In the genomic region with DNA sequence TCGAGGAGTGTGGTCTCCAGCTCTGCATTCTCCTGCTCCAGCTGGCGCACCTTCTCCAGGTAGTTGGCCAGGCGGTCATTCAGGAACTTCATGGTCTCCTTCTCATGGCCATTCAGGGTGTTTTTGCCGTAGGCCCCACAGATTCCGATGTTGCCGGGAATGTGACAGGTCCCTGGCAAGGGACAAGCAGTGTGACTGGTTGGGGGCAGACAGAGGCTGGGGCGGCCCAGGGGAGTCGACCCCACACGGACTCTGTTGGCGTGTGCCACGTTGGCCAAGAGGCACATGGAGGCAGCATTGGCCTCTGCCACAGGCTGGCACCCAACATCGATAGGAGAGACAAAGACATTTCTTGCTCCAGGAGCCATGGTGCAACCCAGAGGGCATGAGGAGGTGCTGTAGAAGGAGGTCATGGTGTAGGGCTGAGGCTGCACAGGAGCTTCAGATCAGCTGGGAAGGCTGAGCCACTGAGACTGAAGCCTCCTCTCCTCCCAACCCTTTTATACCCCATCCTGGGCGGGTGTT, we compare ENCODE assay signal across 38 cellular contexts. TPM values are rescaled to one million over a fixed set of nuclear protein-coding genes. Genes with fewer than 3 reads are reported as not detected.
"Had no signal": no experiment of that assay in that cellular context is flagged by ENCODE, and none has a peak within 500 bp of the region (broad histone marks: within the 10 kb centered on the region; RNA-seq: fewer than 3 reads in every experiment).

A gene (minus strand): TSS at position 475 of the 525 bp plus-strand sequence. CDS start 62 bp downstream, at position 413.

- H3K27ac ChIP-seq: adrenal gland, body of pancreas, brain microvascular endothelial cell, breast epithelium, WERI-Rb-1 had no signal

- H3K27me3 Mint-ChIP-seq: activated CD4-positive, alpha-beta memory T cell treated with anti-CD3 and anti-CD28 coated beads, Interleukin-2, amount 10 ng/mL, durations not matched to agents 7 days and 5 days; activated naive CD8-positive, alpha-beta T cell treated with anti-CD3 and anti-CD28 coated beads for 36 hours; activated T-cell treated with anti-CD3 and anti-CD28 coated beads, Interleukin-2, amount 50 U/mL, for 24 hours had no signal

- H3K4me1 Mint-ChIP-seq: activated CD4-positive, alpha-beta memory T cell treated with anti-CD3 and anti-CD28 coated beads, Interleukin-2, amount 10 ng/mL, durations not matched to agents 7 days and 5 days; activated CD4-positive, alpha-beta T cell treated with anti-CD3 and anti-CD28 coated beads for 36 hours; activated CD4-positive, alpha-beta T cell treated with anti-CD3 and anti-CD28 coated beads, Interleukin-2, amount 10 ng/mL, durations not matched to agents 7 days and 5 days; activated CD8-positive, alpha-beta memory T cell treated with anti-CD3 and anti-CD28 coated beads, Interleukin-2, amount 10 ng/mL, durations not matched to agents 7 days and 5 days had no signal

- FAIRE-seq: astrocyte had no signal

- H3K27me3 ChIP-seq: adrenal gland, body of pancreas, brain microvascular endothelial cell, breast epithelium had no signal

- DNase-seq: activated CD4-positive, alpha-beta memory T cell treated with anti-CD3 and anti-CD28 coated beads, Interleukin-2, amount 10 ng/mL, durations not matched to agents 7 days and 5 days; activated CD4-positive, alpha-beta T cell treated with anti-CD3 and anti-CD28 coated beads for 1 hour; activated CD4-positive, alpha-beta T cell treated with anti-CD3 and anti-CD28 coated beads for 36 hours; activated CD4-positive, alpha-beta T cell treated with anti-CD3 and anti-CD28 coated beads for 48 hours; activated CD4-positive, alpha-beta T cell treated with anti-CD3 and anti-CD28 coated beads, Interleukin-2, amount 10 ng/mL, durations not matched to agents 7 days and 5 days; activated CD4-positive, alpha-beta T cell treated with anti-CD3 and anti-CD28 coated beads, Interleukin-2, amount 50 U/mL, for 48 hours; activated CD4-positive, CD25-positive, alpha-beta regulatory T cell; activated CD8-positive, alpha-beta memory T cell treated with anti-CD3 and anti-CD28 coated beads for 24 hours; activated CD8-positive, alpha-beta memory T cell treated with anti-CD3 and anti-CD28 coated beads, Interleukin-2, amount 10 ng/mL, durations not matched to agents 7 days and 5 days; activated CD8-positive, alpha-beta memory T cell treated with anti-CD3 and anti-CD28 coated beads, Interleukin-2, amount 50 U/mL, for 48 hours; activated CD8-positive, alpha-beta T cell treated with anti-CD3 and anti-CD28 coated beads, Interleukin-2, amount 10 ng/mL, durations not matched to agents 7 days and 5 days; activated effector memory CD4-positive, alpha-beta T cell treated with anti-CD3 and anti-CD28 coated beads, Interleukin-2, amount 50 U/mL, for 16 hours; activated gamma-delta T cell treated with Interleukin-2 at 50 U/mL for 16 hours; activated naive CD4-positive, alpha-beta T cell; activated naive CD4-positive, alpha-beta T cell treated with anti-CD3 and anti-CD28 coated beads for 36 hours; activated naive CD4-positive, alpha-beta T cell treated with anti-CD3 and anti-CD28 coated beads, Interleukin-2, amount 50 U/mL, for 16 hours; activated naive CD8-positive, alpha-beta T cell treated with anti-CD3 and anti-CD28 coated beads for 36 hours; activated T-cell treated with anti-CD3 and anti-CD28 coated beads, Interleukin-2, amount 50 U/mL, for 24 hours; activated T-cell treated with anti-CD3 and anti-CD28 coated beads, Interleukin-2, amount 50 U/mL, for 48 hours; adrenal gland; amniotic stem cell; aorta; body of pancreas; brain microvascular endothelial cell; central memory CD4-positive, alpha-beta T cell; T-cell; T-helper 2 cell; T-helper 9 cell; WERI-Rb-1 had no signal

- H3K4me3 Mint-ChIP-seq: activated CD4-positive, alpha-beta memory T cell treated with anti-CD3 and anti-CD28 coated beads, Interleukin-2, amount 10 ng/mL, durations not matched to agents 7 days and 5 days; activated CD4-positive, alpha-beta T cell treated with anti-CD3 and anti-CD28 coated beads for 36 hours; activated CD4-positive, alpha-beta T cell treated with anti-CD3 and anti-CD28 coated beads, Interleukin-2, amount 10 ng/mL, durations not matched to agents 7 days and 5 days; activated CD8-positive, alpha-beta memory T cell treated with anti-CD3 and anti-CD28 coated beads, Interleukin-2, amount 10 ng/mL, durations not matched to agents 7 days and 5 days; activated CD8-positive, alpha-beta T cell treated with anti-CD3 and anti-CD28 coated beads, Interleukin-2, amount 10 ng/mL, durations not matched to agents 7 days and 5 days; activated naive CD4-positive, alpha-beta T cell treated with anti-CD3 and anti-CD28 coated beads for 36 hours; activated naive CD8-positive, alpha-beta T cell treated with anti-CD3 and anti-CD28 coated beads for 36 hours; activated T-cell treated with anti-CD3 and anti-CD28 coated beads, Interleukin-2, amount 50 U/mL, for 24 hours; T-cell; T-helper 2 cell treated with Interferon-gamma antibody and Interleukin-4, amounts not matched to agents 5 μg/mL and 100 μg/mL, for 36 hours; WTC11 had no signal

- H3K4me1 ChIP-seq: adrenal gland, body of pancreas had no signal

- H3K9me3 ChIP-seq: adrenal gland, body of pancreas, breast epithelium had no signal

- H3K4me3 ChIP-seq: adrenal gland, body of pancreas, breast epithelium had no signal

- H3K36me3 ChIP-seq: adrenal gland, brain microvascular endothelial cell, breast epithelium, WERI-Rb-1 had no signal

- H3K27ac Mint-ChIP-seq: activated CD4-positive, alpha-beta memory T cell treated with anti-CD3 and anti-CD28 coated beads, Interleukin-2, amount 10 ng/mL, durations not matched to agents 7 days and 5 days; activated CD4-positive, alpha-beta T cell treated with anti-CD3 and anti-CD28 coated beads for 36 hours; activated CD4-positive, alpha-beta T cell treated with anti-CD3 and anti-CD28 coated beads, Interleukin-2, amount 10 ng/mL, durations not matched to agents 7 days and 5 days; activated CD8-positive, alpha-beta memory T cell treated with anti-CD3 and anti-CD28 coated beads, Interleukin-2, amount 10 ng/mL, durations not matched to agents 7 days and 5 days; activated CD8-positive, alpha-beta T cell treated with anti-CD3 and anti-CD28 coated beads, Interleukin-2, amount 10 ng/mL, durations not matched to agents 7 days and 5 days; activated naive CD4-positive, alpha-beta T cell treated with anti-CD3 and anti-CD28 coated beads for 36 hours; activated naive CD8-positive, alpha-beta T cell treated with anti-CD3 and anti-CD28 coated beads for 36 hours; activated T-cell treated with anti-CD3 and anti-CD28 coated beads, Interleukin-2, amount 50 U/mL, for 24 hours; T-cell; T-helper 2 cell treated with Interferon-gamma antibody and Interleukin-4, amounts not matched to agents 5 μg/mL and 100 μg/mL, for 36 hours; WTC11 had no signal

- H3K36me3 Mint-ChIP-seq: activated CD8-positive, alpha-beta memory T cell treated with anti-CD3 and anti-CD28 coated beads, Interleukin-2, amount 10 ng/mL, durations not matched to agents 7 days and 5 days; activated naive CD4-positive, alpha-beta T cell treated with anti-CD3 and anti-CD28 coated beads, Interleukin-2, amount 50 U/mL, for 72 hours; activated naive CD8-positive, alpha-beta T cell treated with anti-CD3 and anti-CD28 coated beads for 36 hours; T-cell; WTC11 had no signal

- ATAC-seq: activated CD4-positive, alpha-beta T cell treated with anti-CD3 and anti-CD28 coated beads for 36 hours; activated CD4-positive, CD25-positive, alpha-beta regulatory T cell treated with anti-CD3 and anti-CD28 coated beads, Interleukin-2, amount 50 U/mL, for 24 hours; activated CD8-positive, alpha-beta memory T cell treated with anti-CD3 and anti-CD28 coated beads, Interleukin-2, amount 10 ng/mL, durations not matched to agents 7 days and 5 days; activated CD8-positive, alpha-beta T cell treated with anti-CD3 and anti-CD28 coated beads, Interleukin-2, amount 10 ng/mL, durations not matched to agents 7 days and 5 days; activated naive CD4-positive, alpha-beta T cell treated with anti-CD3 and anti-CD28 coated beads, Interleukin-2, amount 50 U/mL, for 72 hours; body of pancreas; T-cell; WTC11 had no signal

RNA-seq across cellular contexts. Expression of the gene that starts here (rescaled TPM):
- total RNA-seq: activated CD4-positive, alpha-beta memory T cell treated with anti-CD3 and anti-CD28 coated beads, Interleukin-2, amount 10 ng/mL, durations not matched to agents 7 days and 5 days; activated CD4-positive, alpha-beta T cell treated with anti-CD3 and anti-CD28 coated beads for 36 hours; activated CD4-positive, alpha-beta T cell treated with anti-CD3 and anti-CD28 coated beads, Interleukin-2, amount 10 ng/mL, durations not matched to agents 7 days and 5 days; activated CD8-positive, alpha-beta memory T cell treated with anti-CD3 and anti-CD28 coated beads, Interleukin-2, amount 10 ng/mL, durations not matched to agents 7 days and 5 days; activated CD8-positive, alpha-beta T cell treated with anti-CD3 and anti-CD28 coated beads, Interleukin-2, amount 10 ng/mL, durations not matched to agents 7 days and 5 days; activated naive CD4-positive, alpha-beta T cell treated with anti-CD3 and anti-CD28 coated beads for 36 hours; activated naive CD4-positive, alpha-beta T cell treated with anti-CD3 and anti-CD28 coated beads, Interleukin-2, amount 50 U/mL, for 72 hours; activated naive CD8-positive, alpha-beta T cell treated with anti-CD3 and anti-CD28 coated beads for 36 hours; adrenal gland; aorta; astrocyte; body of pancreas; breast epithelium; cardiac septum; cerebellum; T-cell; T-helper 1 cell treated with Interleukin-12 subunit alpha and Interleukin-12 subunit beta and Interleukin-4 antibody, amounts not matched to agents 30 ng/mL and 1 ng/mL, for 36 hours; WTC11 had no signal
- polyA plus RNA-seq: adrenal gland, aorta had no signal
